8 cellular contexts compared by ENCODE assay signal in genomic region chr11:36431429-36432092, GRCh38.
A peak's percentile ranks its signal among the peaks of the same experiment; 100 is the strongest.
DNase-seq lines count a peak whose midpoint lies in the region; ATAC-seq, FAIRE-seq and TF ChIP-seq lines count a peak whose summit lies in the region.

No MANE protein-coding gene starts in this region.

- no peaks in the 10 kb centered on the region for H3K4me1 ChIP-seq in GM12878 (ENCODE audit: control insufficient read depth, insufficient read depth, low read length)
- H3K4me1 ChIP-seq in lung (ENCODE audit: control insufficient read depth in 2 of 2, insufficient read depth in 2 of 2, low read length in 2 of 2): peaks cover 0 to 2% of the 10 kb centered on the region in 2 donors

- TF ChIP-seq POLR2A in GM12878 (IDR thresholded peaks at IDR 0.05; ENCODE audit: low read depth, low read length): no peak

- CTCF ChIA-PET in GM12878 (lab: Yijun Ruan, JAX): no interaction called here

- RAD21 ChIA-PET in GM12878 (lab: Charles Lee; ENCODE audit: unreplicated experiment): no interaction called here

- POLR2A ChIA-PET in GM12878 (lab: Charles Lee): no interaction called here

- ATAC-seq in GM12878: peak; percentile 92
- ATAC-seq in lung (ENCODE audit: insufficient read depth, low FRiP score): peak; percentile 74
- ATAC-seq in HG03135 (IDR thresholded peaks at IDR 0.05; ENCODE audit: unreplicated experiment): no peak

- no peak for TF ChIP-seq EP300 in GM12878 (IDR thresholded peaks at IDR 0.05; ENCODE audit: borderline replicate concordance in 1 of 2, control insufficient read depth in 1 of 2, low read depth in 2 of 2, low read length in 2 of 2)

- no peak for TF ChIP-seq CTCF in GM12878 (IDR thresholded peaks at IDR 0.05 in 2 of 3, conservative IDR thresholded peaks at IDR 0.05 in 1 of 3; ENCODE audit: control insufficient read depth in 2 of 3, extremely low read depth in 1 of 3, insufficient read depth in 1 of 3, low read depth in 3 of 3, low read length in 3 of 3)
- no peak for TF ChIP-seq CTCF in lung (IDR thresholded peaks at IDR 0.05; ENCODE audit: control extremely low read depth, extremely low read depth)

- H2AFZ ChIP-seq in GM12878 (ENCODE audit: control insufficient read depth, low read depth, low read length): no peak overlapping the region

- no peaks in the 10 kb centered on the region for H4K20me1 ChIP-seq in GM12878 (ENCODE audit: control insufficient read depth, insufficient read depth)

- H3K9me3 ChIP-seq in GM12878 (replicated peaks; ENCODE audit: control insufficient read depth, insufficient read depth, low read length): no peaks in the 10 kb centered on the region
- no peaks in the 10 kb centered on the region for H3K9me3 ChIP-seq in lung (ENCODE audit: control insufficient read depth in 2 of 2, insufficient read depth in 1 of 2, low read length in 1 of 2)

- H3K36me3 ChIP-seq in GM12878 (ENCODE audit: control insufficient read depth in 2 of 2, insufficient read depth in 2 of 2, low read length in 1 of 2) (no peaks in the 10 kb centered on the region), lung (ENCODE audit: control insufficient read depth in 2 of 2, insufficient read depth in 2 of 2, low read length in 2 of 2) (peaks cover 0 to 1% of the 10 kb centered on the region in 2 donors)

- no peak for FAIRE-seq in GM12878 (lab: Jason Lieb, UNC)

- no peaks in the 10 kb centered on the region for H3K79me2 ChIP-seq in GM12878 (ENCODE audit: control insufficient read depth, insufficient read depth, low read length)

- H3K27me3 ChIP-seq in GM12878 (replicated peaks in 1 of 2; ENCODE audit: control insufficient read depth in 2 of 2, insufficient read depth in 2 of 2, low read length in 1 of 2) (no peaks in the 10 kb centered on the region; a peak in 1 of 4 replicates), lung (ENCODE audit: control insufficient read depth, insufficient read depth) (no peaks in the 10 kb centered on the region)

- SMC1A ChIA-PET in GM12878 (lab: Charles Lee; ENCODE audit: uncharacterized antibody, unreplicated experiment): no interaction called here

- WGBS in GM12878 (ENCODE audit: insufficient coverage, insufficient replicate concordance, low lambda C conversion rate, missing lambda C conversion rate): 27% methylated on average over 11 of the region's 11 CpGs
- 78 to 84% methylated on average over 11 of the region's 11 CpGs for WGBS in lung, 2 donors

- in situ Hi-C loops in GM12878 (cut with MboI): no loop called here

- BruUV-seq in GM12878 (replicated peaks; lab: Mats Ljungman, UMichigan): no TSS peak

- H3K27ac ChIP-seq in GM12878 (ENCODE audit: control insufficient read depth, insufficient read depth) (no peak overlapping the region), lung (ENCODE audit: low read depth in 1 of 2, low read length in 1 of 2) (no peak overlapping the region)

- TF ChIP-seq RAD21 in GM12878 (IDR thresholded peaks at IDR 0.05; ENCODE audit: insufficient read depth, low read depth, low read length): no peak

- H3K9ac ChIP-seq in GM12878 (ENCODE audit: control insufficient read depth, insufficient read depth, low read length): no peak overlapping the region

- DNase-seq in DMS53 treated with DMSO at 0.1 percent for 48 hours (lab: John Stamatoyannopoulos, UW; ENCODE audit: unreplicated experiment) (peak; percentile 26), LoVo (ENCODE audit: low spot score) (peak; percentile 15), GM12878 (ENCODE audit: low read depth, low spot score) (no peak), lung (ENCODE audit: low spot score) (peak; percentile 60), SKM-1 (lab: John Stamatoyannopoulos, UW; ENCODE audit: unreplicated experiment) (no peak), amygdala (lab: John Stamatoyannopoulos, UW) (no peak), NCI-H69 (lab: John Stamatoyannopoulos, UW) (no peak)

- no peak overlapping the region for H3K4me2 ChIP-seq in GM12878 (ENCODE audit: control insufficient read depth, insufficient read depth)

- intact Hi-C loops in GM12878 (cut with micrococcal nuclease; ENCODE audit: unreplicated experiment): no loop called here

- no peak overlapping the region for H3K4me3 ChIP-seq in GM12878
- no peak overlapping the region for H3K4me3 ChIP-seq in lung

TF ChIP-seq in GM12878, 131 proteins besides CTCF, POLR2A, EP300 and RAD21:
- TF ChIP-seq, protein P1, sequence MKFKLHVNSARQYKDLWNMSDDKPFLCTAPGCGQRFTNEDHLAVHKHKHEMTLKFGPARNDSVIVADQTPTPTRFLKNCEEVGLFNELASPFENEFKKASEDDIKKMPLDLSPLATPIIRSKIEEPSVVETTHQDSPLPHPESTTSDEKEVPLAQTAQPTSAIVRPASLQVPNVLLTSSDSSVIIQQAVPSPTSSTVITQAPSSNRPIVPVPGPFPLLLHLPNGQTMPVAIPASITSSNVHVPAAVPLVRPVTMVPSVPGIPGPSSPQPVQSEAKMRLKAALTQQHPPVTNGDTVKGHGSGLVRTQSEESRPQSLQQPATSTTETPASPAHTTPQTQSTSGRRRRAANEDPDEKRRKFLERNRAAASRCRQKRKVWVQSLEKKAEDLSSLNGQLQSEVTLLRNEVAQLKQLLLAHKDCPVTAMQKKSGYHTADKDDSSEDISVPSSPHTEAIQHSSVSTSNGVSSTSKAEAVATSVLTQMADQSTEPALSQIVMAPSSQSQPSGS (IDR thresholded peaks at IDR 0.05; ENCODE audit: low read length): no peak
- no peak for TF ChIP-seq BHLHE40 (IDR thresholded peaks at IDR 0.05; ENCODE audit: borderline replicate concordance in 1 of 2, low read depth in 2 of 2, low read length in 1 of 2)
- TF ChIP-seq NR2C2 (IDR thresholded peaks at IDR 0.05; ENCODE audit: borderline replicate concordance, control insufficient read depth, insufficient read length, low read depth): no peak
TF ChIP-seq in GM12878: peak in this region for 0.

Comparison
In these comparisons a context has a peak if more than half of its experiments do, and no peak if none do; other contexts are left out.
1. DNase-seq: peak in DMS53 treated with DMSO at 0.1 percent for 48 hours (single experiment), LoVo (single experiment) and lung (single experiment); none in GM12878 (single experiment), SKM-1 (single experiment), amygdala (0 of 56) and NCI-H69 (single experiment).